28 cellular contexts compared by ENCODE assay signal in the genomic region with DNA sequence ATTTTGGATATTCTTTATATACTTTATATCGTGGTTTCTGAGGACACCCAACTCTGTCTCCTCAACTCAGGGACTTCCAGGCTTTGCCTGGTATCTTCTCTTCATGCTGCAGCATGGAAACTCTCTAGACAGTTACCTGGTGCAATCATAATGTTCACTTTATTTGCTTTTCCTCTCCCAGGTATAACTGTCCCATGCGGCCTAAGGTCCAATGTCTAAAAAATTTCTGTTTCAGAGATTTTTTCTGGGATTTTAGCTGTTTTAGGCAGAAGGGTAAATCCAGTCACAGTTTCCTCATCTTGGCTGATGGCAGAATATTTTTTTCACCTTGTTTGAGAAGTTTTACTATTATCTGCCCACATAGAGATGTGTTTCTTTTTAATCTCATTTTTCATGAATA.
"Had no signal": no experiment of that assay in that cellular context is flagged by ENCODE, and none has a peak within 500 bp of the region (broad histone marks: within the 10 kb centered on the region; RNA-seq: fewer than 3 reads in every experiment).

No MANE protein-coding gene starts in this region.

- H3K9me3 ChIP-seq: colonic mucosa, esophagus muscularis mucosa, esophagus squamous epithelium, gastrocnemius medialis, gastroesophageal sphincter had no signal

- H3K27ac ChIP-seq: colonic mucosa, coronary artery, dorsolateral prefrontal cortex, epithelial cell of prostate, esophagus muscularis mucosa, esophagus squamous epithelium, foreskin keratinocyte, gastrocnemius medialis, gastroesophageal sphincter, heart left ventricle, heart right ventricle had no signal

- H3K4me1 ChIP-seq: colonic mucosa, gastrocnemius medialis had no signal

- H3K36me3 ChIP-seq: colonic mucosa, esophagus muscularis mucosa, esophagus squamous epithelium, gastrocnemius medialis, gastroesophageal sphincter, heart left ventricle, heart right ventricle had no signal

- FAIRE-seq: colon, endometrium, endothelial cell of umbilical vein, frontal cortex had no signal

- H3K27me3 ChIP-seq: colonic mucosa, dorsolateral prefrontal cortex, esophagus muscularis mucosa, esophagus squamous epithelium, foreskin keratinocyte, gastrocnemius medialis, gastroesophageal sphincter, heart left ventricle, heart right ventricle had no signal

- ATAC-seq: effector memory CD8-positive, alpha-beta T cell; esophagus mucosa; foreskin keratinocyte; gastrocnemius medialis; gastroesophageal sphincter; heart left ventricle; heart right ventricle had no signal

- H3K4me3 ChIP-seq: colonic mucosa, coronary artery, dorsolateral prefrontal cortex, esophagus muscularis mucosa, esophagus squamous epithelium, gastrocnemius medialis, gastroesophageal sphincter, heart left ventricle, heart right ventricle had no signal

- DNase-seq: colonic mucosa; cortex of kidney; dermis blood vessel endothelial cell; dorsolateral prefrontal cortex; effector CD4-positive, alpha-beta T cell; effector CD8-positive, alpha-beta T cell; effector memory CD4-positive, alpha-beta T cell; effector memory CD8-positive, alpha-beta T cell; endodermal cell; erythroblast; esophagus squamous epithelium; foreskin fibroblast; foreskin keratinocyte; foreskin melanocyte; gastrocnemius medialis; glutamatergic neuron; head of caudate nucleus; heart left ventricle; heart right ventricle had no signal
